Comparison of ENCODE assay signal across 40 cellular contexts in the genomic region with DNA sequence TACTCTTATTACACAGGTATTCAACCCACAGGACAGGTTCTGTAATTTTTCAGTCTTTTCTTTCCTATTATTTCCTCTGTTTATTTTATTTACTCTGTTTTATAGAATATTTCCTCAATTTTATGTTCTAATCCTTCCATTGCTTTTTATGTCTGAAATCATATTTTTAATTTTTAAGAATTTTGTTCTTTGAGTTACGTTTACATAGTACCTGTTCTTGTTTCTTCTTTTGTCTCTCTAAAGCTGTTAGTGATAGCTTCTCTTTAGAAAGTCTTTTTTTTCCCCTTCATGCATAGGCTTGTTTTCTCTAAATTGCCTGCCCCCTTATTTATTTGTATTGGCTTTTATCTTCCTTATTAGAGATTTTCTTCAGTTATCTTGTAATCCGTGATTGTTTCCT.
"Had no signal": no experiment of that assay in that cellular context is flagged by ENCODE, and none has a peak within 500 bp of the region (broad histone marks: within the 10 kb centered on the region; RNA-seq: fewer than 3 reads in every experiment).

No MANE protein-coding gene starts in this region.

- H3K4me1 Mint-ChIP-seq: brain; central memory CD8-positive, alpha-beta T cell had no signal

- H3K9me3 ChIP-seq: ascending aorta, body of pancreas had no signal

- H3K4me3 ChIP-seq: adrenal gland, ascending aorta, body of pancreas, breast epithelium, cardiac muscle cell had no signal

- FAIRE-seq: astrocyte, bronchial epithelial cell had no signal

- DNase-seq: activated effector memory CD4-positive, alpha-beta T cell treated with anti-CD3 and anti-CD28 coated beads, Interleukin-2, amount 50 U/mL, for 16 hours; activated effector memory CD4-positive, alpha-beta T cell treated with Interleukin-2 at 50 U/mL for 16 hours; activated gamma-delta T cell; activated gamma-delta T cell treated with Interleukin-2 at 50 U/mL for 16 hours; activated naive CD4-positive, alpha-beta T cell; activated naive CD4-positive, alpha-beta T cell treated with anti-CD3 and anti-CD28 coated beads for 36 hours; activated naive CD4-positive, alpha-beta T cell treated with anti-CD3 and anti-CD28 coated beads, Interleukin-2, amount 10 ng/mL, durations not matched to agents 7 days and 5 days; activated naive CD4-positive, alpha-beta T cell treated with anti-CD3 and anti-CD28 coated beads, Interleukin-2, amount 50 U/mL, for 16 hours; activated naive CD4-positive, alpha-beta T cell treated with Interleukin-2 at 50 U/mL for 16 hours; activated naive CD8-positive, alpha-beta T cell treated with anti-CD3 and anti-CD28 coated beads for 36 hours; activated naive CD8-positive, alpha-beta T cell treated with anti-CD3 and anti-CD28 coated beads, Interleukin-2, amount 10 ng/mL, durations not matched to agents 7 days and 5 days; activated naive CD8-positive, alpha-beta T cell treated with anti-CD3 and anti-CD28 coated beads, Interleukin-2, amount 50 U/mL, for 24 hours; activated T-cell treated with anti-CD3 and anti-CD28 coated beads, Interleukin-2, amount 50 U/mL, for 1 hour; activated T-cell treated with anti-CD3 and anti-CD28 coated beads, Interleukin-2, amount 50 U/mL, for 24 hours; activated T-cell treated with anti-CD3 and anti-CD28 coated beads, Interleukin-2, amount 50 U/mL, for 4 hours; activated T-cell treated with anti-CD3 and anti-CD28 coated beads, Interleukin-2, amount 50 U/mL, for 48 hours; activated T-cell treated with anti-CD3 and anti-CD28 coated beads, Interleukin-2, amount 50 U/mL, for 72 hours; adrenal gland; amniotic stem cell; amygdala; anterior cingulate cortex; aorta; body of pancreas; brain microvascular endothelial cell; caudate nucleus; central memory CD4-positive, alpha-beta T cell; cerebellar nuclear complex had no signal

- H3K36me3 ChIP-seq: adrenal gland, ascending aorta, brain microvascular endothelial cell, breast epithelium, cardiac muscle cell had no signal

- H3K27me3 Mint-ChIP-seq: activated naive CD4-positive, alpha-beta T cell treated with anti-CD3 and anti-CD28 coated beads, Interleukin-2, amount 10 ng/mL, durations not matched to agents 7 days and 5 days; activated naive CD4-positive, alpha-beta T cell treated with anti-CD3 and anti-CD28 coated beads, Interleukin-2, amount 50 U/mL, for 24 hours; activated naive CD8-positive, alpha-beta T cell; activated naive CD8-positive, alpha-beta T cell treated with anti-CD3 and anti-CD28 coated beads for 36 hours; activated naive CD8-positive, alpha-beta T cell treated with anti-CD3 and anti-CD28 coated beads, Interleukin-2, amount 10 ng/mL, durations not matched to agents 7 days and 5 days; activated naive CD8-positive, alpha-beta T cell treated with anti-CD3 and anti-CD28 coated beads, Interleukin-2, amount 50 U/mL, for 24 hours; activated T-cell treated with anti-CD3 and anti-CD28 coated beads, Interleukin-2, amount 50 U/mL, for 24 hours; activated T-helper 17 cell treated with anti-CD3 and anti-CD28 coated beads, Interleukin-2, amount 50 U/mL, for 72 hours; brain; central memory CD8-positive, alpha-beta T cell had no signal

- H3K27ac Mint-ChIP-seq: activated naive CD4-positive, alpha-beta T cell treated with anti-CD3 and anti-CD28 coated beads for 36 hours; activated naive CD4-positive, alpha-beta T cell treated with anti-CD3 and anti-CD28 coated beads, Interleukin-2, amount 10 ng/mL, durations not matched to agents 7 days and 5 days; activated naive CD4-positive, alpha-beta T cell treated with anti-CD3 and anti-CD28 coated beads, Interleukin-2, amount 50 U/mL, for 24 hours; activated naive CD4-positive, alpha-beta T cell treated with anti-CD3 and anti-CD28 coated beads, Interleukin-2, amount 50 U/mL, for 72 hours; activated naive CD8-positive, alpha-beta T cell; activated naive CD8-positive, alpha-beta T cell treated with anti-CD3 and anti-CD28 coated beads for 36 hours; activated naive CD8-positive, alpha-beta T cell treated with anti-CD3 and anti-CD28 coated beads, Interleukin-2, amount 10 ng/mL, durations not matched to agents 7 days and 5 days; activated naive CD8-positive, alpha-beta T cell treated with anti-CD3 and anti-CD28 coated beads, Interleukin-2, amount 50 U/mL, for 24 hours; activated T-cell treated with anti-CD3 and anti-CD28 coated beads, Interleukin-2, amount 50 U/mL, for 24 hours; activated T-helper 1 cell treated with anti-CD3 and anti-CD28 coated beads, Interleukin-12 subunit alpha, Interleukin-12 subunit beta, Interleukin-2, Interleukin-4 antibody, amounts not matched to agents 30 ng/mL and 10 ng/mL and 1 ng/mL, durations not matched to agents 14 hours and 24 hours and 36 hours; activated T-helper 17 cell treated with anti-CD3 and anti-CD28 coated beads, Interleukin-2, amount 50 U/mL, for 72 hours; activated T-helper 2 cell treated with anti-CD3 and anti-CD28 coated beads, Interferon-gamma antibody, Interleukin-2, Interleukin-4, amounts not matched to agents 10 μg/mL and 5 μg/mL and 100 μg/mL, durations not matched to agents 14 hours and 24 hours and 36 hours; brain had no signal

- H3K27ac ChIP-seq: adrenal gland, ascending aorta, body of pancreas, brain microvascular endothelial cell, breast epithelium, cardiac muscle cell had no signal

- H3K4me1 ChIP-seq: adrenal gland, ascending aorta, body of pancreas, breast epithelium had no signal

- H3K27me3 ChIP-seq: adrenal gland, ascending aorta, body of pancreas, brain microvascular endothelial cell, breast epithelium, cardiac muscle cell had no signal

- H3K4me3 Mint-ChIP-seq: activated naive CD4-positive, alpha-beta T cell treated with anti-CD3 and anti-CD28 coated beads for 36 hours; activated naive CD4-positive, alpha-beta T cell treated with anti-CD3 and anti-CD28 coated beads, Interleukin-2, amount 10 ng/mL, durations not matched to agents 7 days and 5 days; activated naive CD4-positive, alpha-beta T cell treated with anti-CD3 and anti-CD28 coated beads, Interleukin-2, amount 50 U/mL, for 24 hours; activated naive CD8-positive, alpha-beta T cell; activated naive CD8-positive, alpha-beta T cell treated with anti-CD3 and anti-CD28 coated beads for 36 hours; activated naive CD8-positive, alpha-beta T cell treated with anti-CD3 and anti-CD28 coated beads, Interleukin-2, amount 10 ng/mL, durations not matched to agents 7 days and 5 days; activated naive CD8-positive, alpha-beta T cell treated with anti-CD3 and anti-CD28 coated beads, Interleukin-2, amount 50 U/mL, for 24 hours; activated T-cell treated with anti-CD3 and anti-CD28 coated beads, Interleukin-2, amount 50 U/mL, for 24 hours; activated T-cell treated with anti-CD3 and anti-CD28 coated beads, Interleukin-2, amount 50 U/mL, for 4 hours; activated T-cell treated with anti-CD3 and anti-CD28 coated beads, Interleukin-2, amount 50 U/mL, for 72 hours; activated T-helper 1 cell treated with anti-CD3 and anti-CD28 coated beads, Interleukin-12 subunit alpha, Interleukin-12 subunit beta, Interleukin-2, Interleukin-4 antibody, amounts not matched to agents 30 ng/mL and 10 ng/mL and 1 ng/mL, durations not matched to agents 14 hours and 24 hours and 36 hours; activated T-helper 17 cell treated with anti-CD3 and anti-CD28 coated beads, Interleukin-2, amount 50 U/mL, for 72 hours; brain; central memory CD8-positive, alpha-beta T cell had no signal
